1 cellular context compared by ENCODE assay signal in the genomic region with DNA sequence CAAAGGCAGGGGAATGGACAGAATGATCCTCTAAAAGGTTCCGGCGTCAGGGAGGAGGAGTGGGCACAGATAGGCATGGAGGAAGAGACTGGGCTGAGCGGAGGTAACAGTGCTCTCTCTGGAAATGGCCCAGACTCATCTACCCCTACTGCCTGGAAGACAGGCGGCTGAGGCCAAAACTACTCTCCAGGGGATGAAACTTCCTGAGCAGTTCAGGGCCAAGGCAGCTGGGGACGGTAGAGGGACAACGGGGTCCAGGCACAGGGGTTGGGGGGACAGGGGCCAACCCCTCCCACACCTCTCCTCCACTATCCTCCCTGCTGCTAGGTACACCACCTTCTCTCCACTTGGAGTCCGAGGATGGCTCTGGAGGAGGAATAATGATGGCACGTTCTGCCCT.
A peak's percentile ranks its signal among the peaks of the same experiment; 100 is the strongest.
TF ChIP-seq lines count a peak whose summit lies in the region.

No MANE protein-coding gene starts in this region.

TF ChIP-seq in HepG2, 621 proteins besides CTCF, POLR2A, EP300 and RAD21:
- TF ChIP-seq, protein P1, sequence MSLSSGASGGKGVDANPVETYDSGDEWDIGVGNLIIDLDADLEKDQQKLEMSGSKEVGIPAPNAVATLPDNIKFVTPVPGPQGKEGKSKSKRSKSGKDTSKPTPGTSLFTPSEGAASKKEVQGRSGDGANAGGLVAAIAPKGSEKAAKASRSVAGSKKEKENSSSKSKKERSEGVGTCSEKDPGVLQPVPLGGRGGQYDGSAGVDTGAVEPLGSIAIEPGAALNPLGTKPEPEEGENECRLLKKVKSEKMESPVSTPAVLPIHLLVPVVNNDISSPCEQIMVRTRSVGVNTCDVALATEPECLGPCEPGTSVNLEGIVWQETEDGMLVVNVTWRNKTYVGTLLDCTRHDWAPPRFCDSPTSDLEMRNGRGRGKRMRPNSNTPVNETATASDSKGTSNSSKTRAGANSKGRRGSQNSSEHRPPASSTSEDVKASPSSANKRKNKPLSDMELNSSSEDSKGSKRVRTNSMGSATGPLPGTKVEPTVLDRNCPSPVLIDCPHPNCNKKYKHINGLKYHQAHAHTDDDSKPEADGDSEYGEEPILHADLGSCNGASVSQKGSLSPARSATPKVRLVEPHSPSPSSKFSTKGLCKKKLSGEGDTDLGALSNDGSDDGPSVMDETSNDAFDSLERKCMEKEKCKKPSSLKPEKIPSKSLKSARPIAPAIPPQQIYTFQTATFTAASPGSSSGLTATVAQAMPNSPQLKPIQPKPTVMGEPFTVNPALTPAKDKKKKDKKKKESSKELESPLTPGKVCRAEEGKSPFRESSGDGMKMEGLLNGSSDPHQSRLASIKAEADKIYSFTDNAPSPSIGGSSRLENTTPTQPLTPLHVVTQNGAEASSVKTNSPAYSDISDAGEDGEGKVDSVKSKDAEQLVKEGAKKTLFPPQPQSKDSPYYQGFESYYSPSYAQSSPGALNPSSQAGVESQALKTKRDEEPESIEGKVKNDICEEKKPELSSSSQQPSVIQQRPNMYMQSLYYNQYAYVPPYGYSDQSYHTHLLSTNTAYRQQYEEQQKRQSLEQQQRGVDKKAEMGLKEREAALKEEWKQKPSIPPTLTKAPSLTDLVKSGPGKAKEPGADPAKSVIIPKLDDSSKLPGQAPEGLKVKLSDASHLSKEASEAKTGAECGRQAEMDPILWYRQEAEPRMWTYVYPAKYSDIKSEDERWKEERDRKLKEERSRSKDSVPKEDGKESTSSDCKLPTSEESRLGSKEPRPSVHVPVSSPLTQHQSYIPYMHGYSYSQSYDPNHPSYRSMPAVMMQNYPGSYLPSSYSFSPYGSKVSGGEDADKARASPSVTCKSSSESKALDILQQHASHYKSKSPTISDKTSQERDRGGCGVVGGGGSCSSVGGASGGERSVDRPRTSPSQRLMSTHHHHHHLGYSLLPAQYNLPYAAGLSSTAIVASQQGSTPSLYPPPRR (CRISPR knock-in tag; IDR thresholded peaks at IDR 0.05; ENCODE audit: borderline replicate concordance), result no peak
- TF ChIP-seq HES4 (CRISPR knock-in tag; IDR thresholded peaks at IDR 0.05; ENCODE audit: borderline replicate concordance), result 0 out of 2 replicates have a peak, but pooled peaks have one; percentile 23
